Comparison of ENCODE assay signal across 8 cellular contexts in genomic region chr5:170420809-170421412, GRCh38. TPM values are rescaled to one million over a fixed set of nuclear protein-coding genes. Genes with fewer than 3 reads are reported as not detected.
A peak's percentile ranks its signal among the peaks of the same experiment; 100 is the strongest.
DNase-seq lines count a peak whose midpoint lies in the region; ATAC-seq and TF ChIP-seq lines count a peak whose summit lies in the region.

No MANE protein-coding gene starts in this region.

- H3K27ac ChIP-seq in 22Rv1 (no peak overlapping the region), SJSA1 (no peak overlapping the region), trophoblast cell (ENCODE audit: low read depth, low read length) (no peak overlapping the region)

- TF ChIP-seq CTCF in 22Rv1 (IDR thresholded peaks at IDR 0.05) (peak; percentile 78), GM13977 (IDR thresholded peaks at IDR 0.05; ENCODE audit: extremely low read depth, insufficient read depth, missing control alignments) (peak; percentile 72), LNCaP clone FGC (IDR thresholded peaks at IDR 0.05; ENCODE audit: control insufficient read depth, extremely low read depth, insufficient read depth) (peak; percentile 85)

- H3K9ac ChIP-seq in trophoblast cell (ENCODE audit: low read length) = no peak overlapping the region

- no peak overlapping the region for H4K12ac ChIP-seq in trophoblast cell (ENCODE audit: low read depth, low read length)

- H3K9me3 ChIP-seq in SJSA1 (replicated peaks) (no peaks in the 10 kb centered on the region), trophoblast cell (ENCODE audit: insufficient read depth, low read depth, low read length) (no peaks in the 10 kb centered on the region)

- no peak overlapping the region for H3K18ac ChIP-seq in trophoblast cell (ENCODE audit: low read length)

- H3K36me3 ChIP-seq in SJSA1 (no peaks in the 10 kb centered on the region), trophoblast cell (ENCODE audit: control insufficient read depth in 1 of 2, insufficient read depth in 2 of 2, low read length in 2 of 2) (no peaks in the 10 kb centered on the region)

- H3K4me1 ChIP-seq in SJSA1 (replicated peaks) = no peaks in the 10 kb centered on the region
- H3K4me1 ChIP-seq in trophoblast cell (ENCODE audit: control insufficient read depth in 1 of 2, insufficient read depth in 2 of 2, low read length in 2 of 2) = no peaks in the 10 kb centered on the region

- H3K79me2 ChIP-seq in trophoblast cell (ENCODE audit: control insufficient read depth, insufficient read depth, low read length, poor library complexity) = no peaks in the 10 kb centered on the region

- no peak for ATAC-seq in HG03460 (IDR thresholded peaks at IDR 0.05; ENCODE audit: unreplicated experiment)

- H2BK12ac ChIP-seq in trophoblast cell (ENCODE audit: low read length) = no peak overlapping the region

- H4K91ac ChIP-seq in trophoblast cell (ENCODE audit: low read depth, low read length) = no peak overlapping the region

- H3K4ac ChIP-seq in trophoblast cell (ENCODE audit: low read depth, low read length) = no peak overlapping the region

- H2BK5ac ChIP-seq in trophoblast cell (ENCODE audit: low read depth, low read length, poor library complexity) = no peak overlapping the region

- H3K27me3 ChIP-seq in SJSA1 (replicated peaks) = peaks cover 3% of the 10 kb centered on the region; the same call in 1 of the 2 replicates
- H3K27me3 ChIP-seq in trophoblast cell (ENCODE audit: insufficient read depth, low read length) = no peaks in the 10 kb centered on the region

- H2AFZ ChIP-seq in trophoblast cell (ENCODE audit: insufficient read depth, low read length, poor library complexity) = no peak overlapping the region

- no peak overlapping the region for H3K4me3 ChIP-seq in LNCaP clone FGC (ENCODE audit: low read depth, low read length)
- no peak overlapping the region for H3K4me3 ChIP-seq in SJSA1
- no peak overlapping the region for H3K4me3 ChIP-seq in trophoblast cell (ENCODE audit: low read depth, low read length)

- H3K4me2 ChIP-seq in trophoblast cell (ENCODE audit: low read length) = no peak overlapping the region

- H4K8ac ChIP-seq in trophoblast cell (ENCODE audit: low read depth, low read length) = no peak overlapping the region

- no peak overlapping the region for H3K14ac ChIP-seq in trophoblast cell (ENCODE audit: low read length)

- peak; percentile 68 for DNase-seq in GM13977 (ENCODE audit: low spot score)
- peak; percentile 32 for DNase-seq in LNCaP clone FGC (ENCODE audit: low read depth)
- DNase-seq in SJSA1 (ENCODE audit: low read depth in 1 of 2, low spot score in 2 of 2) = peak; percentile 48 to 68
- DNase-seq in activated naive CD4-positive, alpha-beta T cell treated with Interleukin-2 at 50 U/mL for 16 hours = peak; percentile 45
- peak; percentile 69 for DNase-seq in globus pallidus (ENCODE audit: low spot score)
- DNase-seq in trophoblast cell = peak; percentile 46 to 80

- no CpG with 5 or more reads among the region's 9 CpGs for WGBS in trophoblast cell (ENCODE audit: extremely low coverage, insufficient coverage, insufficient read length)

- H2AK5ac ChIP-seq in trophoblast cell (ENCODE audit: low read length) = no peak overlapping the region

- in situ Hi-C loops in GM13977 (cut with MboI; ENCODE audit: low pct_unique_long_range_greater_than_20kb, low sequenced_read_pairs, unreplicated experiment) = loop anchor here (10.0 kb wide), 1 partner anchor 196 kb away; no protein-coding TSS in a partner anchor

- H3K23ac ChIP-seq in trophoblast cell (ENCODE audit: low read length) = no peak overlapping the region

- no peaks in the 10 kb centered on the region for H3K79me1 ChIP-seq in trophoblast cell (ENCODE audit: low read length)

- H2BK120ac ChIP-seq in trophoblast cell (ENCODE audit: insufficient read depth, low read length, poor library complexity) = no peak overlapping the region

RNA-seq across cellular contexts. Expression of gene KCNMB1, which starts 31.7 kb away (rescaled TPM):
- 0.44 and 1.00 TPM in 2 replicates for total RNA-seq in SJSA1 (2014; rRNA removed; shearing (Covaris generic))
- 0.15 and 0.16 TPM in 2 replicates for polyA plus RNA-seq in trophoblast cell (2013)
